In the genomic region with DNA sequence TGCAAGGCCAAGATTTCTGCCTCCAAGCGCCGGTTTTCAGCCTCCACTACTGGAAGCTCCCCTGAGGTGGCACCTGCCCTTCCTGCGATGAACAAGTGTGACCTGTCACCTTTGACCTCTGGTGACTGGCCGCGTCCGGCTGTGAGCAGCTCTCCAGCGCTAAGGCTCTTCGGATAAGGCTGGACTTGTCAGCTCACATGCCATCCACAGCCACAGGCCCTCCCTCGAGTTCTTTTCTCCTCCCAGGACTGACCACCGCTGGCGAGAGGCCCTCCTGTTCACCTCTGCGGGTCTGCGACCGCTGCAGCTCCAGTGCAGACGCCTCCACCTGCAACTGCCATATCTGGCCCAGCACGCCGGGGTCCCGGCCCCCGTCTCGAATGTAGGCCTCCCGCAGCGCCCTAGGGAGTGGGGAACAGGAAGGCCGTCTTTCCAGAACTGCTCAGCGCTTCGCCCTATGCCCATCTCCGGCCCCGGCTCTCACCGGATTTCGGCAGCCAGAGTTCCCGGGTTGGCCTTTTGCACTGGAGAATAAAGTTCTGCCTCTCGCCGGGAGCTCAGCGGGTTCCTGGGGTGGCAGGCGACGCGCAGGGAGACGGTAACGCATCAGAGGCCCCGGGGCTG, we compare ENCODE assay signal across 17 cellular contexts. TPM values are rescaled to one million over a fixed set of nuclear protein-coding genes. Genes with fewer than 3 reads are reported as not detected.
A peak's percentile ranks its signal among the peaks of the same experiment; 100 is the strongest.
DNase-seq lines count a peak whose midpoint lies in the region; ATAC-seq and TF ChIP-seq lines count a peak whose summit lies in the region.
"Had no signal": no experiment of that assay in that cellular context is flagged by ENCODE, and none has a peak within 500 bp of the region (broad histone marks: within the 10 kb centered on the region; RNA-seq: fewer than 3 reads in every experiment).

No MANE protein-coding gene starts in this region.

- H2AFZ ChIP-seq in osteoblast (ENCODE audit: low read length): no peak overlapping the region

- WGBS in urinary bladder: 51% methylated on average over 39 of the region's 39 CpGs

- no peak for ATAC-seq in GM21423 (IDR thresholded peaks at IDR 0.05; ENCODE audit: unreplicated experiment)
- no peak for ATAC-seq in HG03521 (IDR thresholded peaks at IDR 0.05; ENCODE audit: unreplicated experiment)

- no peaks in the 10 kb centered on the region for H3K9me3 Mint-ChIP-seq in activated T-cell treated with anti-CD3 and anti-CD28 coated beads, Interleukin-2, amount 50 U/mL, for 24 hours

- peaks cover 4% of the 10 kb centered on the region for H3K4me1 Mint-ChIP-seq in activated T-cell treated with anti-CD3 and anti-CD28 coated beads, Interleukin-2, amount 50 U/mL, for 24 hours (ENCODE audit: low read depth)

- peak overlapping the region; percentile 23 for H3K4me2 ChIP-seq in osteoblast (ENCODE audit: insufficient read depth, low read length)

- H3K9me3 ChIP-seq in cardiac muscle cell (ENCODE audit: low read depth) (no peaks in the 10 kb centered on the region), osteoblast (ENCODE audit: low read depth, low read length) (no peaks in the 10 kb centered on the region)
- H3K9me3 ChIP-seq: Peyer's patch had no signal

- no peak overlapping the region for H3K4me3 Mint-ChIP-seq in activated T-cell treated with anti-CD3 and anti-CD28 coated beads, Interleukin-2, amount 50 U/mL, for 24 hours
- H3K4me3 Mint-ChIP-seq: T-helper 17 cell had no signal

- H3K4me1 ChIP-seq in cardiac muscle cell (ENCODE audit: low read depth) (no peaks in the 10 kb centered on the region), osteoblast (ENCODE audit: insufficient read depth, low read length) (no peaks in the 10 kb centered on the region), urinary bladder (ENCODE audit: insufficient read depth) (no peaks in the 10 kb centered on the region)

- no peaks in the 10 kb centered on the region for H3K27me3 Mint-ChIP-seq in activated T-cell treated with anti-CD3 and anti-CD28 coated beads, Interleukin-2, amount 50 U/mL, for 24 hours
- H3K27me3 Mint-ChIP-seq: T-helper 17 cell had no signal

- H3K36me3 ChIP-seq in cardiac muscle cell: peaks cover 20% of the 10 kb centered on the region
- H3K36me3 ChIP-seq in osteoblast (ENCODE audit: insufficient read depth, low read length): peaks cover 18% of the 10 kb centered on the region
- peaks cover 2% of the 10 kb centered on the region for H3K36me3 ChIP-seq in urinary bladder (ENCODE audit: insufficient read depth)

- no peak for DNase-seq in activated T-cell treated with anti-CD3 and anti-CD28 coated beads, Interleukin-2, amount 50 U/mL, for 24 hours
- no peak for DNase-seq in activated T-cell treated with anti-CD3 and anti-CD28 coated beads for 4 hours
- peak in 1 of 2 donors; percentile 15 for DNase-seq in cardiac muscle cell (ENCODE audit: low read depth in 1 of 2, low spot score in 1 of 2)
- DNase-seq in osteoblast (ENCODE audit: insufficient read length, low spot score, missing footprints): peak; percentile 80
- no peak for DNase-seq in NCI-H1105 treated with DMSO at 0.1 percent for 48 hours (lab: John Stamatoyannopoulos, UW)
- DNase-seq: 8988T; activated CD4-positive, alpha-beta T cell treated with anti-CD3 and anti-CD28 coated beads, Interleukin-2, amount 50 U/mL, for 1 hour; cerebellar nuclear complex; NCI-H1105; NCI-H446; occipital lobe; Peyer's patch; stimulated activated naive CD4-positive, alpha-beta T cell; T-helper 17 cell had no signal

- peaks cover 2% of the 10 kb centered on the region for H4K20me1 ChIP-seq in osteoblast (ENCODE audit: insufficient read depth, low read length)

- peak overlapping the region; percentile 70 for H3K27ac ChIP-seq in cardiac muscle cell
- H3K27ac ChIP-seq in osteoblast (ENCODE audit: low read depth, low read length): no peak overlapping the region
- H3K27ac ChIP-seq in urinary bladder (ENCODE audit: low read depth): no peak overlapping the region

- H3K79me2 ChIP-seq in osteoblast (ENCODE audit: insufficient read depth, low read length): no peaks in the 10 kb centered on the region

- H3K4me3 ChIP-seq in cardiac muscle cell: no peak overlapping the region
- H3K4me3 ChIP-seq in osteoblast (ENCODE audit: insufficient read depth, low read length): no peak overlapping the region
- H3K4me3 ChIP-seq in urinary bladder (ENCODE audit: low read depth, low read length): peak overlapping the region; percentile 12

- peak overlapping the region; percentile 67 for H3K27ac Mint-ChIP-seq in activated T-cell treated with anti-CD3 and anti-CD28 coated beads, Interleukin-2, amount 50 U/mL, for 24 hours

- TF ChIP-seq CTCF in cardiac muscle cell (IDR thresholded peaks at IDR 0.05; ENCODE audit: low read depth, low read length) (no peak), osteoblast (IDR thresholded peaks at IDR 0.05; ENCODE audit: extremely low read depth, low read depth, low read length) (no peak)

- H3K36me3 Mint-ChIP-seq in activated T-cell treated with anti-CD3 and anti-CD28 coated beads, Interleukin-2, amount 50 U/mL, for 24 hours (ENCODE audit: low read depth): peaks cover 83% of the 10 kb centered on the region

- H3K27me3 ChIP-seq in cardiac muscle cell (no peaks in the 10 kb centered on the region), osteoblast (ENCODE audit: insufficient read depth, low read length) (no peaks in the 10 kb centered on the region)
- H3K27me3 ChIP-seq: Peyer's patch had no signal

RNA-seq across cellular contexts. Expression of a gene that starts 1.5 kb away (rescaled TPM):
- 2.9 and 7.5 TPM in 2 replicates for total RNA-seq in cardiac muscle cell
- 1.9 and 3.1 TPM in 2 replicates for polyA plus RNA-seq in cardiac muscle cell
- 0.72 and 1.5 TPM in 2 replicates for total RNA-seq in osteoblast
- total RNA-seq in urinary bladder: 0.85 TPM
- 0.54 TPM for polyA plus RNA-seq in urinary bladder

RNA-seq across cellular contexts. Expression of a gene that starts 38.5 kb away (rescaled TPM):
- total RNA-seq in cardiac muscle cell (54.9 and 89.3 TPM in 2 replicates), osteoblast (25.9 and 27.5 TPM in 2 replicates), urinary bladder (76.0 TPM)
- polyA plus RNA-seq in cardiac muscle cell (172 and 174 TPM in 2 replicates), urinary bladder (115 TPM)
